ENCODE assay signal across 9 cellular contexts in genomic region chr2:149329068-149329467, GRCh38. TPM values are rescaled to one million over a fixed set of nuclear protein-coding genes. Genes with fewer than 3 reads are reported as not detected.
A peak's percentile ranks its signal among the peaks of the same experiment; 100 is the strongest.
DNase-seq lines count a peak whose midpoint lies in the region; ATAC-seq and TF ChIP-seq lines count a peak whose summit lies in the region.
"Had no signal": no experiment of that assay in that cellular context is flagged by ENCODE, and none has a peak within 500 bp of the region (broad histone marks: within the 10 kb centered on the region; RNA-seq: fewer than 3 reads in every experiment).

No MANE protein-coding gene starts in this region.

- peaks cover 18% of the 10 kb centered on the region for H3K4me1 Mint-ChIP-seq in neural progenitor cell
- H3K4me1 Mint-ChIP-seq in CD4-positive, alpha-beta memory T cell = peaks cover 0 to 12% (median 3%) of the 10 kb centered on the region in 4 donors
- peaks cover 2% of the 10 kb centered on the region for H3K4me1 Mint-ChIP-seq in activated CD8-positive, alpha-beta memory T cell treated with anti-CD3 and anti-CD28 coated beads, Interleukin-2, amount 10 ng/mL, durations not matched to agents 7 days and 5 days

- CTCF ChIA-PET in CD4-positive, alpha-beta memory T cell (lab: Charles Lee; ENCODE audit: partially characterized antibody) = no interaction called here
- CTCF ChIA-PET in activated CD8-positive, alpha-beta memory T cell treated with anti-CD3 and anti-CD28 coated beads, Interleukin-2, amount 10 ng/mL, durations not matched to agents 7 days and 5 days (lab: Charles Lee) = no interaction called here

- ATAC-seq in activated CD8-positive, alpha-beta memory T cell treated with anti-CD3 and anti-CD28 coated beads, Interleukin-2, amount 10 ng/mL, durations not matched to agents 7 days and 5 days = no peak
- no peak for ATAC-seq in HG02571 (IDR thresholded peaks at IDR 0.05; ENCODE audit: unreplicated experiment)

- no peak overlapping the region for H3K27ac ChIP-seq in neural progenitor cell
- no peak overlapping the region for H3K27ac ChIP-seq in CD4-positive, alpha-beta memory T cell (ENCODE audit: low read depth, low read length)

- H3K79me2 ChIP-seq in neural progenitor cell (ENCODE audit: low read depth) = no peaks in the 10 kb centered on the region

- POLR2A ChIA-PET in CD4-positive, alpha-beta memory T cell (lab: Charles Lee; ENCODE audit: partially characterized antibody) = no interaction called here

- H3K4me3 ChIP-seq in choroid plexus epithelial cell (ENCODE audit: low read depth, low read length) (no peak overlapping the region), neural progenitor cell (peak overlapping the region; percentile 77)
- H3K4me3 ChIP-seq in CD4-positive, alpha-beta memory T cell (ENCODE audit: low read length in 2 of 2) = no peak overlapping the region

- H3K36me3 Mint-ChIP-seq in neural progenitor cell = no peaks in the 10 kb centered on the region
- peaks cover 0 to 4% of the 10 kb centered on the region in 2 donors for H3K36me3 Mint-ChIP-seq in CD4-positive, alpha-beta memory T cell
- H3K36me3 Mint-ChIP-seq in activated CD8-positive, alpha-beta memory T cell treated with anti-CD3 and anti-CD28 coated beads, Interleukin-2, amount 10 ng/mL, durations not matched to agents 7 days and 5 days = no peaks in the 10 kb centered on the region

- no peaks in the 10 kb centered on the region for H3K4me1 ChIP-seq in ES-I3 (ENCODE audit: insufficient read depth, low read length)
- H3K4me1 ChIP-seq in neural progenitor cell = peaks cover 7% of the 10 kb centered on the region
- no peaks in the 10 kb centered on the region for H3K4me1 ChIP-seq in CD4-positive, alpha-beta memory T cell (ENCODE audit: insufficient read depth, low read length)

- H3K36me3 ChIP-seq in ES-I3 (ENCODE audit: insufficient read depth, low read length) = no peaks in the 10 kb centered on the region
- H3K36me3 ChIP-seq in neural progenitor cell = no peaks in the 10 kb centered on the region
- no peaks in the 10 kb centered on the region for H3K36me3 ChIP-seq in CD4-positive, alpha-beta memory T cell (ENCODE audit: insufficient read depth, low read length)

- H4K20me1 ChIP-seq in neural progenitor cell (ENCODE audit: low read depth) = peaks cover 11% of the 10 kb centered on the region

- no peak overlapping the region for H3K27ac Mint-ChIP-seq in neural progenitor cell
- no peak overlapping the region for H3K27ac Mint-ChIP-seq in CD4-positive, alpha-beta memory T cell
- no peak overlapping the region for H3K27ac Mint-ChIP-seq in activated CD8-positive, alpha-beta memory T cell treated with anti-CD3 and anti-CD28 coated beads, Interleukin-2, amount 10 ng/mL, durations not matched to agents 7 days and 5 days

- peaks cover 38% of the 10 kb centered on the region for H3K27me3 ChIP-seq in neural progenitor cell
- peaks cover 5% of the 10 kb centered on the region for H3K27me3 ChIP-seq in CD4-positive, alpha-beta memory T cell (ENCODE audit: insufficient read depth, low read length)

- no peaks in the 10 kb centered on the region for H3K9me3 ChIP-seq in ES-I3 (ENCODE audit: control insufficient read depth, insufficient read depth, low read length)
- no peaks in the 10 kb centered on the region for H3K9me3 ChIP-seq in neural progenitor cell (ENCODE audit: low read depth)
- no peaks in the 10 kb centered on the region for H3K9me3 ChIP-seq in CD4-positive, alpha-beta memory T cell (ENCODE audit: control insufficient read depth in 1 of 2, low read length in 2 of 2)

- peak overlapping the region; percentile 91 for H3K4me2 ChIP-seq in neural progenitor cell

- no peak overlapping the region for H2AFZ ChIP-seq in neural progenitor cell (replicated peaks)

- peaks cover 5% of the 10 kb centered on the region for H3K9me3 Mint-ChIP-seq in neural progenitor cell
- H3K9me3 Mint-ChIP-seq in CD4-positive, alpha-beta memory T cell = peaks cover 0 to 8% (median under 1%) of the 10 kb centered on the region in 8 donors
- no peaks in the 10 kb centered on the region for H3K9me3 Mint-ChIP-seq in activated CD8-positive, alpha-beta memory T cell treated with anti-CD3 and anti-CD28 coated beads, Interleukin-2, amount 10 ng/mL, durations not matched to agents 7 days and 5 days (ENCODE audit: low read depth)

- intact Hi-C loops in CD4-positive, alpha-beta memory T cell (cut with micrococcal nuclease) = no loop called here

- peak; percentile 15 for DNase-seq in M059J (ENCODE audit: low read depth)
- no peak for DNase-seq in choroid plexus epithelial cell (ENCODE audit: low read depth)
- no peak for DNase-seq in neural progenitor cell (ENCODE audit: low spot score)
- no peak for DNase-seq in CD4-positive, alpha-beta memory T cell
- no peak for DNase-seq in activated CD8-positive, alpha-beta memory T cell treated with anti-CD3 and anti-CD28 coated beads, Interleukin-2, amount 10 ng/mL, durations not matched to agents 7 days and 5 days
- DNase-seq in KG1 (lab: John Stamatoyannopoulos, UW) = no peak

- peak overlapping the region; percentile 93 for H3K4me3 Mint-ChIP-seq in neural progenitor cell
- peak overlapping the region in 2 of 8 donors; percentile 14 to 55 for H3K4me3 Mint-ChIP-seq in CD4-positive, alpha-beta memory T cell
- no peak overlapping the region for H3K4me3 Mint-ChIP-seq in activated CD8-positive, alpha-beta memory T cell treated with anti-CD3 and anti-CD28 coated beads, Interleukin-2, amount 10 ng/mL, durations not matched to agents 7 days and 5 days

- TF ChIP-seq CTCF in choroid plexus epithelial cell (conservative IDR thresholded peaks at IDR 0.05; ENCODE audit: low read depth, low read length) (peak; percentile 4), neural progenitor cell (IDR thresholded peaks at IDR 0.05) (peak; percentile 58)

- peaks cover 3% of the 10 kb centered on the region for H3K27me3 Mint-ChIP-seq in neural progenitor cell (ENCODE audit: insufficient read depth, low read depth)
- H3K27me3 Mint-ChIP-seq in CD4-positive, alpha-beta memory T cell = peaks cover 35 to 41% of the 10 kb centered on the region in 2 donors
- peaks cover 58% of the 10 kb centered on the region for H3K27me3 Mint-ChIP-seq in activated CD8-positive, alpha-beta memory T cell treated with anti-CD3 and anti-CD28 coated beads, Interleukin-2, amount 10 ng/mL, durations not matched to agents 7 days and 5 days

- peak overlapping the region; percentile 74; the same call in 1 of the 2 replicates for H3K9ac ChIP-seq in ES-I3 (ENCODE audit: low read depth, low read length)
- H3K9ac ChIP-seq in neural progenitor cell = no peak overlapping the region

- peaks cover 20% of the 10 kb centered on the region for H3F3A ChIP-seq in neural progenitor cell (ENCODE audit: low read depth)

RNA-seq across cellular contexts. Expression of gene LYPD6, which starts 1.3 kb away (rescaled TPM):
- total RNA-seq in M059J (2014; rRNA removed; shearing (Covaris generic)) = 6.9 and 11.3 TPM in 2 replicates
- 4.1 and 4.4 TPM in 2 replicates for total RNA-seq in neural progenitor cell (ENCODE audit: low replicate concordance)
- not detected for total RNA-seq in CD4-positive, alpha-beta memory T cell
- polyA plus RNA-seq in CD4-positive, alpha-beta memory T cell = not detected
- total RNA-seq in activated CD8-positive, alpha-beta memory T cell treated with anti-CD3 and anti-CD28 coated beads, Interleukin-2, amount 10 ng/mL, durations not matched to agents 7 days and 5 days = not detected
- total RNA-seq: mesenteric fat pad had no signal
